24 cellular contexts compared by ENCODE assay signal in the genomic region with DNA sequence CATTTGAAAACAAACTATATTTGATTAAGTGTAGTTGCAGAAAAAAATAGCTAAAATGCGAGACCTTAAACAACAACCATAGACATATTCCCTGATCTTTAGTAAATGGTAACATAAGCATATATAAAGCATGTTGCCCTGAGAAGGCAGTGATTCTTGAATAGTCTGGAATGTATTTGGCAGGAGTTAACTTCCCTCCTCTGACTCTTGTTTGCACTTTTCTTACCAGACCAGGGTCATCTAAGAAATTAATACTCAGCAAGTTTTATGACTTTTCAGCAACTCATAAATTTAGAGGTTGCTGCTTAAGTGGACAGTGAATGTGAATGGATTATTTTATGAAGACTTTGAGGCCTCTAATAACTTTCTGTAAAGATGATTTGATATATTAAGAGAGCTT. TPM values are rescaled to one million over a fixed set of nuclear protein-coding genes. Genes with fewer than 3 reads are reported as not detected.
DNase-seq lines count a peak whose midpoint lies in the region; ATAC-seq and TF ChIP-seq lines count a peak whose summit lies in the region.
"Had no signal": no experiment of that assay in that cellular context is flagged by ENCODE, and none has a peak within 500 bp of the region (broad histone marks: within the 10 kb centered on the region; RNA-seq: fewer than 3 reads in every experiment).

No MANE protein-coding gene starts in this region.

- H3K36me3 Mint-ChIP-seq in Calu3 (ENCODE audit: insufficient read depth, unreplicated experiment) = no peaks in the 10 kb centered on the region
- no peaks in the 10 kb centered on the region for H3K36me3 Mint-ChIP-seq in CD8-positive, alpha-beta memory T cell
- H3K36me3 Mint-ChIP-seq: CD8-positive, alpha-beta T cell had no signal

- ATAC-seq in body of pancreas = peak; percentile 33
- no peak for ATAC-seq in GM21529 (IDR thresholded peaks at IDR 0.05; ENCODE audit: unreplicated experiment)
- ATAC-seq: CD8-positive, alpha-beta T cell; HCT116; Right ventricle myocardium inferior had no signal

- CTCF ChIA-PET in Calu3 (lab: Charles Lee) = no interaction called here
- CTCF ChIA-PET in CD8-positive, alpha-beta memory T cell (lab: Charles Lee) = no interaction called here

- no peaks in the 10 kb centered on the region for H3K27me3 Mint-ChIP-seq in Calu3 (ENCODE audit: unreplicated experiment)
- H3K27me3 Mint-ChIP-seq in CD8-positive, alpha-beta memory T cell = no peaks in the 10 kb centered on the region
- H3K27me3 Mint-ChIP-seq: B cell had no signal

- no peaks in the 10 kb centered on the region for H3K9me3 ChIP-seq in body of pancreas
- H3K9me3 ChIP-seq in CD8-positive, alpha-beta memory T cell (ENCODE audit: low read length) = no peaks in the 10 kb centered on the region
- H3K9me3 ChIP-seq: SJCRH30 had no signal

- TF ChIP-seq CTCF in LNCaP clone FGC (IDR thresholded peaks at IDR 0.05; ENCODE audit: control insufficient read depth, extremely low read depth, insufficient read depth) = no peak
- no peak for TF ChIP-seq CTCF in body of pancreas (IDR thresholded peaks at IDR 0.05)
- no peak for TF ChIP-seq CTCF in fibroblast of villous mesenchyme (IDR thresholded peaks at IDR 0.05; ENCODE audit: insufficient read depth, low read depth, low read length)
- TF ChIP-seq CTCF in Calu3 (IDR thresholded peaks at IDR 0.05; ENCODE audit: unreplicated experiment) = no peak

- H3K4me3 Mint-ChIP-seq in Calu3 (ENCODE audit: low read depth, unreplicated experiment) = no peak overlapping the region
- no peak overlapping the region for H3K4me3 Mint-ChIP-seq in CD8-positive, alpha-beta memory T cell
- H3K4me3 Mint-ChIP-seq: B cell; CD8-positive, alpha-beta T cell had no signal

- H3K27ac ChIP-seq in body of pancreas = no peak overlapping the region
- H3K27ac ChIP-seq in CD8-positive, alpha-beta memory T cell (ENCODE audit: low read depth, low read length) = no peak overlapping the region
- H3K27ac ChIP-seq: C4-2B, PC-9, SJCRH30 had no signal

- intact Hi-C loops in body of pancreas (cut with DNase I) (no loop called here), Calu3 (cut with micrococcal nuclease; ENCODE audit: unreplicated experiment) (no loop called here)

- H3K4me1 ChIP-seq in body of pancreas = peaks cover 38% of the 10 kb centered on the region
- no peaks in the 10 kb centered on the region for H3K4me1 ChIP-seq in CD8-positive, alpha-beta memory T cell (ENCODE audit: insufficient read depth, low read length)
- H3K4me1 ChIP-seq: SJCRH30 had no signal

- no peak overlapping the region for H3K27ac Mint-ChIP-seq in Calu3 (ENCODE audit: unreplicated experiment)
- no peak overlapping the region for H3K27ac Mint-ChIP-seq in CD8-positive, alpha-beta memory T cell
- H3K27ac Mint-ChIP-seq: B cell; CD8-positive, alpha-beta T cell had no signal

- H3K36me3 ChIP-seq in body of pancreas (replicated peaks in 1 of 2; ENCODE audit: insufficient read depth in 1 of 2, low read depth in 2 of 2) = no peaks in the 10 kb centered on the region
- no peaks in the 10 kb centered on the region for H3K36me3 ChIP-seq in CD8-positive, alpha-beta memory T cell (ENCODE audit: insufficient read depth, low read length)
- H3K36me3 ChIP-seq: SJCRH30 had no signal

- POLR2A ChIA-PET in CD8-positive, alpha-beta memory T cell (lab: Charles Lee) = no interaction called here

- no peaks in the 10 kb centered on the region for H3K9me3 Mint-ChIP-seq in Calu3 (ENCODE audit: low read depth, unreplicated experiment)
- peaks cover 0 to 2% (median 0%) of the 10 kb centered on the region in 5 donors for H3K9me3 Mint-ChIP-seq in CD8-positive, alpha-beta memory T cell
- H3K9me3 Mint-ChIP-seq: CD8-positive, alpha-beta T cell had no signal

- DNase-seq in LNCaP clone FGC (ENCODE audit: low read depth) (peak; percentile 8), body of pancreas (no peak), fibroblast of villous mesenchyme (ENCODE audit: low read depth) (peak; percentile 17), skeletal muscle cell (ENCODE audit: low read depth) (peak; percentile 30), Calu3 (no peak)
- no peak for DNase-seq in CD8-positive, alpha-beta memory T cell
- DNase-seq: CD8-positive, alpha-beta T cell; DMS79 treated with DMSO at 0.1 percent for 48 hours; GF-D8; Karpas-422; NCI-H1436; NCI-H187; NCI-H2081 treated with DMSO at 0.1 percent for 48 hours; NCI-H2171; NCI-H226; NCI-H510A; NCI-H69; PC-9; SJCRH30 had no signal

- no peak for TF ChIP-seq POLR2A in body of pancreas (IDR thresholded peaks at IDR 0.05)

- no peak overlapping the region for H3K4me3 ChIP-seq in LNCaP clone FGC (ENCODE audit: low read depth, low read length)
- H3K4me3 ChIP-seq in body of pancreas = no peak overlapping the region
- no peak overlapping the region for H3K4me3 ChIP-seq in fibroblast of villous mesenchyme (ENCODE audit: low read depth, low read length)
- no peak overlapping the region for H3K4me3 ChIP-seq in skeletal muscle cell (ENCODE audit: low read depth, low read length)
- no peak overlapping the region for H3K4me3 ChIP-seq in CD8-positive, alpha-beta memory T cell (ENCODE audit: low read length)
- H3K4me3 ChIP-seq: PC-9, SJCRH30 had no signal

- H3K4me1 Mint-ChIP-seq in Calu3 (ENCODE audit: low read depth, unreplicated experiment) = peaks cover 8% of the 10 kb centered on the region
- H3K4me1 Mint-ChIP-seq in CD8-positive, alpha-beta memory T cell = no peaks in the 10 kb centered on the region
- H3K4me1 Mint-ChIP-seq: B cell had no signal

- 93 to 94% methylated on average over 1 of the region's 1 CpG for WGBS in body of pancreas, 2 donors

- BruUV-seq in Calu3 (replicated peaks; lab: Mats Ljungman, UMichigan) = no TSS peak

- H3K27me3 ChIP-seq in body of pancreas = no peaks in the 10 kb centered on the region
- H3K27me3 ChIP-seq in CD8-positive, alpha-beta memory T cell (ENCODE audit: insufficient read depth, low read length, poor library complexity, severe bottlenecking) = no peaks in the 10 kb centered on the region
- H3K27me3 ChIP-seq: SJCRH30 had no signal

RNA-seq across cellular contexts. Expression of a gene that starts 55.3 kb away (rescaled TPM):
- 10 to 100 TPM; 14.3 to 20.8 TPM for total RNA-seq in body of pancreas
- 12.9 and 19.9 TPM in 2 replicates for total RNA-seq in fibroblast of villous mesenchyme
- 19.5 and 28.5 TPM in 2 replicates for total RNA-seq in Calu3 (2022)
- under 1 TPM; 0.86 to 0.94 TPM for total RNA-seq in CD8-positive, alpha-beta memory T cell
- not detected for polyA plus RNA-seq in CD8-positive, alpha-beta memory T cell

Comparison
In these comparisons a context has a peak if more than half of its experiments do, and no peak if none do; other contexts are left out.
1. DNase-seq: peak in LNCaP clone FGC (single experiment), fibroblast of villous mesenchyme (single experiment) and skeletal muscle cell (single experiment); none in body of pancreas (0 of 4), Calu3 (single experiment) and CD8-positive, alpha-beta memory T cell (0 of 5).